11 cellular contexts compared by ENCODE assay signal in the genomic region with DNA sequence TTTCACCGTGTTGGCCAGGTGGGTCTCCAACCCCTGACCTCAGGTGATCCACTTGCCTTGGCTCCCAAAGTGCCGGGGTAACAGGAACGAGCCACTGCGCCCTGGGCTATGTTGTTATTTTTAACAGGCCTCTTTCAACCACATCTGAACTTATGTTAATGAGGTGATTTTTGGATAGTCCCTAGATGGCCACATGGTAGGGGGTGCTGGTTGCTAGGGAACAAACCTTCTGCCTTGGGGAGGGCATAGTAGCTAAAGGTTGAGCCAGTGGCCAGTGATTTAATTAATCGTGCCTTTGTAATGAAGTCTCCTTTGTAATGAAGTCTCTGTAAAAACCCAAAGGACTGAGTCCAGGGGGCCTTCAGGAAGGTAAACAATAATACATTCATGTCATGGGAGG. TPM values are rescaled to one million over a fixed set of nuclear protein-coding genes. Genes with fewer than 3 reads are reported as not detected.
DNase-seq lines count a peak whose midpoint lies in the region; ATAC-seq and TF ChIP-seq lines count a peak whose summit lies in the region.
"Had no signal": no experiment of that assay in that cellular context is flagged by ENCODE, and none has a peak within 500 bp of the region (broad histone marks: within the 10 kb centered on the region; RNA-seq: fewer than 3 reads in every experiment).

No MANE protein-coding gene starts in this region.

- H3K36me3 Mint-ChIP-seq in nephron progenitor cell (ENCODE audit: low read depth) (peaks cover 71% of the 10 kb centered on the region), CD14-positive monocyte (peaks cover 77 to 86% of the 10 kb centered on the region in 2 donors)

- H3K4me3 Mint-ChIP-seq in nephron progenitor cell (no peak overlapping the region), CD14-positive monocyte (no peak overlapping the region)

- H3K4me1 ChIP-seq in heart right ventricle: peaks cover 24 to 90% (median 76%) of the 10 kb centered on the region in 9 donors
- peaks cover 6 to 14% of the 10 kb centered on the region in 2 donors for H3K4me1 ChIP-seq in uterus

- peak overlapping the region; percentile 83 for H3K27ac Mint-ChIP-seq in nephron progenitor cell
- H3K27ac Mint-ChIP-seq in CD14-positive monocyte: peak overlapping the region in 2 of 7 donors; percentile 19 to 50

- no peak for ATAC-seq in heart right ventricle
- ATAC-seq in Right ventricle myocardium superior (ENCODE audit: poor library complexity): no peak
- no peak for ATAC-seq in GM19455 (IDR thresholded peaks at IDR 0.05; ENCODE audit: unreplicated experiment)

- H3K9me3 Mint-ChIP-seq in nephron progenitor cell (no peaks in the 10 kb centered on the region), CD14-positive monocyte (peaks cover 0 to 2% (median 0%) of the 10 kb centered on the region in 7 donors)

- H3K4me1 Mint-ChIP-seq in nephron progenitor cell: peaks cover 46% of the 10 kb centered on the region
- peaks cover 13% of the 10 kb centered on the region for H3K4me1 Mint-ChIP-seq in CD14-positive monocyte

- TF ChIP-seq CTCF in heart right ventricle (IDR thresholded peaks at IDR 0.05) (no peak), dorsolateral prefrontal cortex (IDR thresholded peaks at IDR 0.05 in 54 of 56, conservative IDR thresholded peaks at IDR 0.05 in 2 of 56; ENCODE audit: low read depth in 1 of 56, partially characterized antibody in 56 of 56) (no peak), nephron progenitor cell (IDR thresholded peaks at IDR 0.05) (no peak), uterus (IDR thresholded peaks at IDR 0.05) (no peak), CD14-positive monocyte (IDR thresholded peaks at IDR 0.05) (no peak)

- H3K27me3 Mint-ChIP-seq in nephron progenitor cell (ENCODE audit: low read depth, poor library complexity) (no peaks in the 10 kb centered on the region), CD14-positive monocyte (ENCODE audit: low read depth in 3 of 3) (no peaks in the 10 kb centered on the region)

- TF ChIP-seq POLR2A in uterus (IDR thresholded peaks at IDR 0.05): no peak

- H3K4me3 ChIP-seq in heart right ventricle (peak overlapping the region in 1 of 10 donors; percentile 26), dorsolateral prefrontal cortex (peak overlapping the region in 4 of 59 donors; percentile 15 to 30 (median 20)), uterus (no peak overlapping the region)

- DNase-seq in heart right ventricle: no peak
- no peak for DNase-seq in Right ventricle myocardium superior
- DNase-seq in dorsolateral prefrontal cortex: no peak
- DNase-seq in nephron progenitor cell: no peak
- DNase-seq in uterus: peak in 1 of 2 donors; percentile 3
- DNase-seq in globus pallidus (ENCODE audit: low spot score): no peak
- DNase-seq in CD14-positive monocyte (ENCODE audit: low spot score): no peak
- DNase-seq: kidney; stimulated activated CD4-positive, alpha-beta T cell treated with anti-CD3 and anti-CD28 coated beads, Interleukin-2, amount 100 ng/mL, for 48 hours; WERI-Rb-1 had no signal

- H3K27me3 ChIP-seq in heart right ventricle (no peaks in the 10 kb centered on the region), dorsolateral prefrontal cortex (no peaks in the 10 kb centered on the region), uterus (no peaks in the 10 kb centered on the region)

- peak overlapping the region; percentile 54 to 90 (median 77) for H3K27ac ChIP-seq in heart right ventricle
- peak overlapping the region in 56 of 59 donors; percentile 10 to 90 (median 72) for H3K27ac ChIP-seq in dorsolateral prefrontal cortex
- peak overlapping the region; percentile 77 to 94 for H3K27ac ChIP-seq in uterus
- H3K27ac ChIP-seq: WERI-Rb-1 had no signal

- WGBS in heart right ventricle, 2 donors: 42 to 57% methylated on average over 5 of the region's 5 CpGs

- intact Hi-C loops in heart right ventricle (cut with DNase I) (loop anchor here in 1 of 10 donors (5.0 kb wide), 1 partner anchor 39 kb away; no protein-coding TSS in a partner anchor), Right ventricle myocardium superior (cut with DNase I) (no loop called here), dorsolateral prefrontal cortex (cut with DNase I) (no loop called here), uterus (cut with DNase I; ENCODE audit: low total_unique reads) (no loop called here), CD14-positive monocyte (cut with micrococcal nuclease) (no loop called here)

- H3K9me3 ChIP-seq in heart right ventricle (no peaks in the 10 kb centered on the region), uterus (no peaks in the 10 kb centered on the region)

- H3K36me3 ChIP-seq in heart right ventricle: peaks cover 3 to 100% (median 34%) of the 10 kb centered on the region in 9 donors
- no peaks in the 10 kb centered on the region for H3K36me3 ChIP-seq in uterus

RNA-seq across cellular contexts. Expression of a gene that starts 9.1 kb away (rescaled TPM):
- total RNA-seq in heart right ventricle (10 to 100 TPM; 16.4 to 51.5 (median 29.4) TPM), Right ventricle myocardium superior (34.0 TPM), dorsolateral prefrontal cortex (10 to 100 TPM in 65 of 120 experiments, 1 to 10 TPM in 55; 3.0 to 19.0 (median 10.2) TPM), uterus (10 to 100 TPM in 3 of 4 donors, 1 to 10 TPM in 1; 3.2 to 59.7 (median 22.9) TPM)
- polyA plus RNA-seq in heart right ventricle (100 to 1,000 TPM; 103 to 254 TPM), CD14-positive monocyte (10 to 100 TPM; 16.1 to 16.5 TPM)

RNA-seq across cellular contexts. Expression of a gene that starts 16.1 kb away (rescaled TPM):
- 100 to 1,000 TPM; 445 to 606 (median 499) TPM for total RNA-seq in heart right ventricle
- polyA plus RNA-seq in heart right ventricle: 100 to 1,000 TPM; 193 to 457 TPM
- 486 TPM for total RNA-seq in Right ventricle myocardium superior
- total RNA-seq in dorsolateral prefrontal cortex: 100 to 1,000 TPM; 100 to 208 (median 160) TPM
- 100 to 1,000 TPM in 1 of 4 donors, 10 to 100 TPM in 3; 57.6 to 119 (median 76.5) TPM for total RNA-seq in uterus
- polyA plus RNA-seq in CD14-positive monocyte: 100 to 1,000 TPM; 139 to 154 TPM
